In the genomic region with DNA sequence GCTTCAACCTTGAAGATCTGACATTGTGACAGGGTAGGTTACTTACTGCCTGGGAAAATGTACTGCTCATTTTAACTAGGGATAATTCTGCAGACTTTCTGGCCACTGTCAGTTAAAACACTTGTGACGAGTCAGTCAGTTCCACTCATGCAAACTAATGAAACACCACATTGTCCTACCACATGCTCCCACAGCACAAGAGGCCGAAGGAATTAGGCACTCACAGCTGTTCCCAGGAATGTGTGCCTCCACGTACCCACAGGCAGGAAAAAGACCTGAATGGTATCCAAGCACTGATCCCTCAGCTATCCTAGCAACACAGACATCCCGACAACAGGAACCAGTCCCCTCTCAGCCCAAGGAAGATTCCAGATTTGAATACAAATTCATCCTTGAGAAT, we compare ENCODE assay signal across 15 cellular contexts. TPM values are rescaled to one million over a fixed set of nuclear protein-coding genes. Genes with fewer than 3 reads are reported as not detected.
A peak's percentile ranks its signal among the peaks of the same experiment; 100 is the strongest.
DNase-seq lines count a peak whose midpoint lies in the region; FAIRE-seq and TF ChIP-seq lines count a peak whose summit lies in the region.
"Had no signal": no experiment of that assay in that cellular context is flagged by ENCODE, and none has a peak within 500 bp of the region (broad histone marks: within the 10 kb centered on the region; RNA-seq: fewer than 3 reads in every experiment).

No MANE protein-coding gene starts in this region.

- peaks cover 97% of the 10 kb centered on the region for H4K20me1 ChIP-seq in PC-9 (ENCODE audit: insufficient read depth)

- H3F3A ChIP-seq in PC-9 (ENCODE audit: insufficient read depth, low read depth), result peaks cover 100% of the 10 kb centered on the region

- H3K27me3 ChIP-seq in PC-9 (ENCODE audit: insufficient read depth, low read depth) (no peaks in the 10 kb centered on the region), skeletal muscle satellite cell (ENCODE audit: control insufficient read depth, insufficient read depth, low read length) (no peaks in the 10 kb centered on the region)
- H3K27me3 ChIP-seq: spleen, upper lobe of right lung had no signal

- BruUV-seq in PC-9 (replicated peaks; lab: Mats Ljungman, UMichigan), result no TSS peak

- H3K4me3 ChIP-seq in PC-9 (no peak overlapping the region), skeletal muscle satellite cell (ENCODE audit: low read length) (peak overlapping the region; percentile 1)
- H3K4me3 ChIP-seq: spleen, upper lobe of right lung had no signal

- intact Hi-C loops in PC-9 (cut with micrococcal nuclease; ENCODE audit: unreplicated experiment), result no loop called here

- CTCF ChIA-PET in PC-9 (lab: Charles Lee), result interaction anchor here (0.6 to 0.7 kb wide), 2 partner anchors 34 to 592 kb away, joined by 4 read pairs; no protein-coding TSS in a partner anchor

- no peak for DNase-seq in PC-9
- DNase-seq in astrocyte of the hippocampus (ENCODE audit: low read depth, low spot score), result peak; percentile 73
- DNase-seq in kidney tubule cell (ENCODE audit: low spot score), result peak; percentile 60
- no peak for DNase-seq in frontal cortex (ENCODE audit: low spot score in 2 of 2)
- no peak for DNase-seq in HuH-7.5 (ENCODE audit: low spot score)
- DNase-seq in GM12892 (ENCODE audit: insufficient read length), result no peak
- no peak for DNase-seq in NCI-H1092 (lab: John Stamatoyannopoulos, UW)
- DNase-seq: activated B cell treated with CpG ODN at 0.5 μM for 24 hours; activated CD8-positive, alpha-beta T cell treated with anti-CD3 and anti-CD28 coated beads, Interleukin-2, amount 10 ng/mL, durations not matched to agents 7 days and 5 days; immature natural killer cell; NCI-H748 treated with DMSO at 0.1 percent for 48 hours; spleen; upper lobe of right lung had no signal

- no peaks in the 10 kb centered on the region for H3K9me3 ChIP-seq in PC-9 (ENCODE audit: insufficient read depth, low read depth)
- H3K9me3 ChIP-seq in skeletal muscle satellite cell (replicated peaks; ENCODE audit: low read length), result no peaks in the 10 kb centered on the region
- H3K9me3 ChIP-seq: spleen, upper lobe of right lung had no signal

- H2AFZ ChIP-seq in PC-9, result no peak overlapping the region

- H3K4me1 ChIP-seq in PC-9 (replicated peaks; ENCODE audit: insufficient read depth) (peaks cover 100% of the 10 kb centered on the region), skeletal muscle satellite cell (ENCODE audit: control insufficient read depth, insufficient read depth, low read length) (peaks cover 99% of the 10 kb centered on the region)

- H3K9me2 ChIP-seq in PC-9 (ENCODE audit: insufficient read depth), result no peaks in the 10 kb centered on the region

- FAIRE-seq in frontal cortex (lab: Jason Lieb, UNC) (no peak), GM12892 (lab: Jason Lieb, UNC) (no peak)
- FAIRE-seq: GM18507 had no signal

- H3K27ac ChIP-seq in PC-9, result 0 out of 2 replicates have a peak overlapping the region, but pooled peaks have one; percentile 3
- H3K27ac ChIP-seq: spleen, upper lobe of right lung had no signal

- H3K9ac ChIP-seq in skeletal muscle satellite cell (ENCODE audit: low read depth, low read length), result peak overlapping the region; percentile 66

- no peak for TF ChIP-seq CTCF in PC-9 (conservative IDR thresholded peaks at IDR 0.05)

- H3K4me2 ChIP-seq in PC-9 (peak overlapping the region; percentile 30), skeletal muscle satellite cell (ENCODE audit: low read length) (peak overlapping the region; percentile 45)

- H3K79me2 ChIP-seq in PC-9 (ENCODE audit: low read depth), result peaks cover 100% of the 10 kb centered on the region

- H3K36me3 ChIP-seq in PC-9 (ENCODE audit: low read depth) (peaks cover 80% of the 10 kb centered on the region), skeletal muscle satellite cell (ENCODE audit: insufficient read depth, low read length) (peaks cover 69% of the 10 kb centered on the region)

- TF ChIP-seq POLR2A in GM12892 (IDR thresholded peaks at IDR 0.05; ENCODE audit: low read depth, low read length), result no peak

- POLR2A ChIA-PET in PC-9 (lab: Charles Lee; ENCODE audit: unreplicated experiment), result interaction anchor here (0.7 kb wide), 1 partner anchor 177 kb away, joined by 5 read pairs; no protein-coding TSS in a partner anchor

RNA-seq across cellular contexts. Expression of gene BCAR3, which starts 12.3 kb away (rescaled TPM):
- total RNA-seq in PC-9 (2021), result 62.5 and 70.0 TPM in 2 replicates
- total RNA-seq in skeletal muscle satellite cell (2012; rRNA removed), result 16.2 and 18.3 TPM in 2 replicates
- 4.1 TPM for total RNA-seq in frontal cortex
- 3.5 TPM for polyA plus RNA-seq in GM12892 (2012; ENCODE audit: missing spikeins)

Comparison
In these comparisons a context has a peak if more than half of its experiments do, and no peak if none do; other contexts are left out.
1. DNase-seq: peak in astrocyte of the hippocampus (single experiment) and kidney tubule cell (single experiment); none in PC-9 (0 of 2), frontal cortex (0 of 2), HuH-7.5 (single experiment), GM12892 (single experiment) and NCI-H1092 (single experiment).
2. RNA of gene BCAR3, which starts 12.3 kb away (total RNA-seq): 62.5 to 70.0 TPM in PC-9; 4.1 TPM in frontal cortex (single experiment); every median in the first group is over 10 times any median in the second.